ENCODE assay signal across 8 cellular contexts in the genomic region with DNA sequence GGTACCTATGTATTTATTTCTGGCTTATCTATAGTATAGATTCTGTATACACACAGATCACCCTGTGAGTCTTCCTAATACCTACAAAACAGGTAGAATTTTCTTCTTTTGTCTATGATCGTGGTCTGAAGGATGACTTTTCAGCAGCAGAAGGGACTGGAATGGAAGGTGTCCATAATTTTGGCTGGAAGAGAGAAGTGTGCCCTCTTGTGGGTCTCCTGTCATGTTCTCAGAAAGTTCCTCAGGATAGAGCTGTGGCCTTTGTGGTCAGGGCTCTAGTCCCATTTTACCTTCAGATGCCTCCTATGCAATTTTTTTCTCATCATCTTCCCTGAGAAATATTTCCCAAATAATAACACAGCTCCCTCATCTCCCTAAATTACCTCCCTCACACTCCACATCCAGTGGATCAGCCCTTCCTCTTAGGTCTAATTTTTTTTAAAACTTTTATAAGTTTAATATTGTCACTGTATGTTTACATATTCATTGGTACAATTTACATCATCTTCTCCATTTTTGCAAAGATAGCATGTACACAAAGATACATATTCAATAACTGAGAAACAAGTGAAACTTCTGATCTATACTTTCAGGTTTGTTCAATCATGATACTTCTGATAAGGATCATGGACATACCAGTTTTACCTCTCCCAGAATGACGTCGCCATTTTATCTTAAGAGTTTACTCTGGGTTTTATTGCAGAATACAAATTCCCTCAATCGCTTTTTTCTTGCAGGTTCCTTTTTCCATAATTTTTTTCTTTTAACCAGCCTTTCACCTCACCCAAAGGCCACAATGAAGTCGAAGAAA.
DNase-seq lines count a peak whose midpoint lies in the region; ATAC-seq and TF ChIP-seq lines count a peak whose summit lies in the region.

No MANE protein-coding gene starts in this region.

- no peak overlapping the region for H2AFZ ChIP-seq in osteoblast (ENCODE audit: low read length)

- no peaks in the 10 kb centered on the region for H3K36me3 ChIP-seq in osteoblast (ENCODE audit: insufficient read depth, low read length)

- H3K4me1 ChIP-seq in osteoblast (ENCODE audit: insufficient read depth, low read length) = peaks cover 20% of the 10 kb centered on the region

- peak; percentile 35 for DNase-seq in NCI-H2227 treated with DMSO at 0.1 percent for 48 hours (lab: John Stamatoyannopoulos, UW)
- DNase-seq in NCI-H2227 (lab: John Stamatoyannopoulos, UW; ENCODE audit: unreplicated experiment) = no peak
- DNase-seq in NCI-H1694 treated with DMSO at 0.1 percent for 48 hours (lab: John Stamatoyannopoulos, UW) = peak; percentile 39
- peak; percentile 85 for DNase-seq in cerebellar cortex (ENCODE audit: low spot score)
- peak; percentile 84 for DNase-seq in osteoblast (ENCODE audit: insufficient read length, low spot score, missing footprints)
- no peak for DNase-seq in NCI-H1105 (lab: John Stamatoyannopoulos, UW)

- no peaks in the 10 kb centered on the region for H3K27me3 ChIP-seq in osteoblast (ENCODE audit: insufficient read depth, low read length)

- H3K4me3 ChIP-seq in osteoblast (ENCODE audit: insufficient read depth, low read length) = no peak overlapping the region

- no peaks in the 10 kb centered on the region for H4K20me1 ChIP-seq in osteoblast (ENCODE audit: insufficient read depth, low read length)

- H3K27ac ChIP-seq in osteoblast (ENCODE audit: low read depth, low read length) = no peak overlapping the region

- no peaks in the 10 kb centered on the region for H3K9me3 ChIP-seq in osteoblast (ENCODE audit: low read depth, low read length)

- ATAC-seq in GM19397 (IDR thresholded peaks at IDR 0.05; ENCODE audit: unreplicated experiment) (no peak), HG02981 (IDR thresholded peaks at IDR 0.05; ENCODE audit: unreplicated experiment) (no peak)

- no peak overlapping the region for H3K4me2 ChIP-seq in osteoblast (ENCODE audit: insufficient read depth, low read length)

- no peaks in the 10 kb centered on the region for H3K79me2 ChIP-seq in osteoblast (ENCODE audit: insufficient read depth, low read length)

- TF ChIP-seq CTCF in osteoblast (IDR thresholded peaks at IDR 0.05; ENCODE audit: extremely low read depth, low read depth, low read length) = peak; percentile 53

Comparison
In these comparisons a context has a peak if more than half of its experiments do, and no peak if none do; other contexts are left out.
1. DNase-seq: peak in NCI-H2227 treated with DMSO at 0.1 percent for 48 hours (single experiment), NCI-H1694 treated with DMSO at 0.1 percent for 48 hours (single experiment), cerebellar cortex (single experiment) and osteoblast (single experiment); none in NCI-H2227 (single experiment) and NCI-H1105 (single experiment).